ENCODE assay signal across 19 cellular contexts in the genomic region with DNA sequence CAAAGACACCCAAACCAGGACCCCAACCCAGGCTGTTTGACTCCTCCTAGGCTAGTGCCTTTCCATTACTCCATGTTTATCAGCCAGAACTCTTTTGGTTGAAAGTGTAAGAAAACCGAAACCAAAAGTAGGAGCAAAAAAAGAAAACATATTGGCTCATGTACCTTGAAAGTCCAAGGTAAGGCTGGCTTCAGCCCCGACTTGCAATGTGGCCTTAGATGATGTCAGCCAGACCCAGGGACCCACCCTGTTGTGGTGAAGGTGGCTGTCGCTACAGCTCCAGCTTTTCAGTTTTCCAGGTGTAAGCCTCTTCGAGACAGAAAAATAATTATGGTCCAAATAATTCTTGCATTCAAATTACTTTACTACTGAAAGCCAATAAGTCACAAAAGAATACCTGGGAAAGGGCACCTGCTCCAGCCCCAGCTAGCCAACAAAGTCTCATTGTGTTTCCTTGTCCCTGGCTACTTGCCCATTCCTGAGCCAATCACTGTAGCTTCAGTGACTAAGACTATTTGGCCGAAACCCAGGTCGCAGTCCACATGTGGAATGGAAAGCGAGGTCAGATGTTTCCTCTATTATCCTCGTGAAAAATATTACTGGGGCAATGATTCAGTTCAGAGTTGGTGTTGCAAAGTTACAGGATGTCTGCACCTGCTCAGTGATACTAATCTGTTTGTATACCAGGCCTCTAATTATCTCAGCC. TPM values are rescaled to one million over a fixed set of nuclear protein-coding genes. Genes with fewer than 3 reads are reported as not detected.
A peak's percentile ranks its signal among the peaks of the same experiment; 100 is the strongest.
DNase-seq lines count a peak whose midpoint lies in the region; ATAC-seq, FAIRE-seq and TF ChIP-seq lines count a peak whose summit lies in the region.
"Had no signal": no experiment of that assay in that cellular context is flagged by ENCODE, and none has a peak within 500 bp of the region (broad histone marks: within the 10 kb centered on the region; RNA-seq: fewer than 3 reads in every experiment).

No MANE protein-coding gene starts in this region.

- H3K79me2 ChIP-seq in PC-3 (ENCODE audit: low read length) = no peaks in the 10 kb centered on the region

- H3K27me3 ChIP-seq in PC-3 (ENCODE audit: low read length) = no peaks in the 10 kb centered on the region
- no peaks in the 10 kb centered on the region for H3K27me3 ChIP-seq in pancreas
- H3K27me3 ChIP-seq in endodermal cell (ENCODE audit: control insufficient read depth, insufficient read depth, low read length, poor library complexity, severe bottlenecking) = no peaks in the 10 kb centered on the region

- H3K4me3 ChIP-seq in PC-3 (ENCODE audit: low read length) = no peak overlapping the region
- H3K4me3 ChIP-seq in epithelial cell of proximal tubule (ENCODE audit: low read depth, low read length) = peak overlapping the region; percentile 5
- H3K4me3 ChIP-seq in pancreas = peak overlapping the region in 2 of 4 donors; percentile 18 to 35
- no peak overlapping the region for H3K4me3 ChIP-seq in endodermal cell (ENCODE audit: low read length)
- H3K4me3 ChIP-seq: lower lobe of right lung had no signal

- H3K4me3 Mint-ChIP-seq in endodermal cell = no peak overlapping the region
- H3K4me3 Mint-ChIP-seq: activated CD4-positive, alpha-beta memory T cell treated with anti-CD3 and anti-CD28 coated beads for 36 hours; activated naive CD8-positive, alpha-beta T cell treated with anti-CD3 and anti-CD28 coated beads, Interleukin-2, amount 10 ng/mL, durations not matched to agents 7 days and 5 days; natural killer cell treated with Interleukin-12 subunit alpha and Interleukin-12 subunit beta and Interleukin-15 and Interleukin-18, amount 100 ng/mL, for 72 hours had no signal

- no TSS peak for BruUV-seq in PC-3 (replicated peaks; lab: Mats Ljungman, UMichigan)

- no peak overlapping the region for H3K27ac Mint-ChIP-seq in endodermal cell
- H3K27ac Mint-ChIP-seq: activated CD4-positive, alpha-beta memory T cell treated with anti-CD3 and anti-CD28 coated beads for 36 hours; activated naive CD8-positive, alpha-beta T cell treated with anti-CD3 and anti-CD28 coated beads, Interleukin-2, amount 10 ng/mL, durations not matched to agents 7 days and 5 days; natural killer cell treated with Interleukin-12 subunit alpha and Interleukin-12 subunit beta and Interleukin-15 and Interleukin-18, amount 100 ng/mL, for 72 hours had no signal

- H3K4me1 ChIP-seq in PC-3 (ENCODE audit: insufficient read depth, low read length) (no peaks in the 10 kb centered on the region), pancreas (peaks cover 11 to 13% (median 12%) of the 10 kb centered on the region in 3 donors), endodermal cell (ENCODE audit: control insufficient read depth, insufficient read depth, low read length) (no peaks in the 10 kb centered on the region)
- H3K4me1 ChIP-seq: lower lobe of right lung had no signal

- peak; percentile 73 for FAIRE-seq in pancreas (lab: Jason Lieb, UNC)

- no peaks in the 10 kb centered on the region for H3K9me2 ChIP-seq in PC-3 (replicated peaks; ENCODE audit: low read length)

- no peak overlapping the region for H2AFZ ChIP-seq in PC-3 (ENCODE audit: low read length)

- POLR2A ChIA-PET in PC-3 (lab: Charles Lee; ENCODE audit: unreplicated experiment) = no interaction called here

- CTCF ChIA-PET in PC-3 (lab: Charles Lee) = no interaction called here

- ATAC-seq in PC-3 = no peak
- ATAC-seq in pancreas = peak; percentile 89 to 95 (median 94)
- ATAC-seq: HCT116; lower lobe of right lung; natural killer cell treated with Interleukin-12 subunit alpha and Interleukin-12 subunit beta and Interleukin-15 and Interleukin-18, amount 100 ng/mL, for 72 hours; Panc1 had no signal

- 7 to 12% methylated on average over 8 of the region's 8 CpGs for WGBS in pancreas, 2 donors
- WGBS in endodermal cell (ENCODE audit: insufficient coverage in 1 of 2, insufficient read length in 1 of 2), 2 experiments = 76 to 82% methylated on average over 6 to 8 of the region's 8 CpGs

- no peak overlapping the region for H3K9ac ChIP-seq in PC-3 (ENCODE audit: low read length)
- no peak overlapping the region for H3K9ac ChIP-seq in endodermal cell (ENCODE audit: extremely low read depth, low read length, poor library complexity, severe bottlenecking)

- H3K27me3 Mint-ChIP-seq in endodermal cell (ENCODE audit: insufficient read depth) = no peaks in the 10 kb centered on the region
- H3K27me3 Mint-ChIP-seq: activated CD4-positive, alpha-beta memory T cell treated with anti-CD3 and anti-CD28 coated beads for 36 hours; activated naive CD8-positive, alpha-beta T cell treated with anti-CD3 and anti-CD28 coated beads, Interleukin-2, amount 10 ng/mL, durations not matched to agents 7 days and 5 days; natural killer cell treated with Interleukin-12 subunit alpha and Interleukin-12 subunit beta and Interleukin-15 and Interleukin-18, amount 100 ng/mL, for 72 hours had no signal

- H3F3A ChIP-seq in PC-3 (ENCODE audit: low read length, unreplicated experiment) = no peaks in the 10 kb centered on the region

- intact Hi-C loops in PC-3 (cut with micrococcal nuclease) (no loop called here), pancreas (cut with DNase I) (no loop called here)

- no peaks in the 10 kb centered on the region for H3K9me3 Mint-ChIP-seq in endodermal cell

- H4K20me1 ChIP-seq in PC-3 (ENCODE audit: low read length) = no peaks in the 10 kb centered on the region

- DNase-seq in ELR (ENCODE audit: low read depth) (peak; percentile 1), PC-3 (peak; percentile 43), epithelial cell of proximal tubule (ENCODE audit: low read depth) (peak; percentile 29), pancreas (peak; percentile 69 to 94 (median 92)), endodermal cell (no peak), putamen (ENCODE audit: low spot score) (no peak), NCI-H524 treated with DMSO at 0.1 percent for 48 hours (lab: John Stamatoyannopoulos, UW) (no peak), NCI-H1930 (lab: John Stamatoyannopoulos, UW) (no peak)
- DNase-seq: activated CD4-positive, alpha-beta memory T cell treated with anti-CD3 and anti-CD28 coated beads for 36 hours; activated naive CD8-positive, alpha-beta T cell treated with anti-CD3 and anti-CD28 coated beads, Interleukin-2, amount 10 ng/mL, durations not matched to agents 7 days and 5 days; effector memory CD4-positive, alpha-beta T cell; lower lobe of right lung; NCI-H2029; NCI-H69; SW 1271 had no signal

- H3K4me1 Mint-ChIP-seq in endodermal cell = peaks cover 4% of the 10 kb centered on the region
- H3K4me1 Mint-ChIP-seq: activated naive CD8-positive, alpha-beta T cell treated with anti-CD3 and anti-CD28 coated beads, Interleukin-2, amount 10 ng/mL, durations not matched to agents 7 days and 5 days had no signal

- TF ChIP-seq CTCF in PC-3 (conservative IDR thresholded peaks at IDR 0.05; ENCODE audit: low read depth, low read length) (no peak), epithelial cell of proximal tubule (conservative IDR thresholded peaks at IDR 0.05; ENCODE audit: low read depth, low read length) (no peak), pancreas (IDR thresholded peaks at IDR 0.05) (no peak), endodermal cell (conservative IDR thresholded peaks at IDR 0.05) (no peak)

- H3K36me3 ChIP-seq in PC-3 (ENCODE audit: low read depth, low read length) = no peaks in the 10 kb centered on the region
- no peaks in the 10 kb centered on the region for H3K36me3 ChIP-seq in pancreas
- no peaks in the 10 kb centered on the region for H3K36me3 ChIP-seq in endodermal cell (ENCODE audit: control insufficient read depth, insufficient read depth, low read length)
- H3K36me3 ChIP-seq: lower lobe of right lung had no signal

- H3K27ac ChIP-seq in PC-3 (ENCODE audit: low read length) (no peak overlapping the region), pancreas (peak overlapping the region; percentile 66 to 90 (median 84)), endodermal cell (ENCODE audit: low read depth, low read length) (no peak overlapping the region)
- H3K27ac ChIP-seq: lower lobe of right lung had no signal

- H3K9me3 ChIP-seq in PC-3 (ENCODE audit: low read length) (no peaks in the 10 kb centered on the region), pancreas (no peaks in the 10 kb centered on the region), endodermal cell (ENCODE audit: control insufficient read depth, low read length) (no peaks in the 10 kb centered on the region)
- H3K9me3 ChIP-seq: lower lobe of right lung had no signal

- no peaks in the 10 kb centered on the region for H3K36me3 Mint-ChIP-seq in endodermal cell (ENCODE audit: low read depth)
- H3K36me3 Mint-ChIP-seq: activated CD4-positive, alpha-beta memory T cell treated with anti-CD3 and anti-CD28 coated beads for 36 hours; activated naive CD8-positive, alpha-beta T cell treated with anti-CD3 and anti-CD28 coated beads, Interleukin-2, amount 10 ng/mL, durations not matched to agents 7 days and 5 days; natural killer cell treated with Interleukin-12 subunit alpha and Interleukin-12 subunit beta and Interleukin-15 and Interleukin-18, amount 100 ng/mL, for 72 hours had no signal

- H3K4me2 ChIP-seq in PC-3 (ENCODE audit: low read length) = no peak overlapping the region

RNA-seq across cellular contexts. Expression of gene DNAH9, which starts 20.7 kb away (rescaled TPM):
- total RNA-seq in PC-3 (2014; rRNA removed) = 0.11 TPM in 1 of 2 replicates, not detected in the other
- 0.07 TPM in 1 of 2 replicates, not detected in the other for total RNA-seq in epithelial cell of proximal tubule
- 1 to 10 TPM in 5 of 6 donors, under 1 TPM in 1; 0.56 to 2.4 (median 1.3) TPM for total RNA-seq in pancreas
- 1 to 10 TPM in 1 of 2 donors, under 1 TPM in 1; 0.53 to 2.1 TPM for polyA plus RNA-seq in pancreas
- 1 to 10 TPM in 1 of 2 donors, under 1 TPM in 1; 0.64 to 1.2 TPM for total RNA-seq in endodermal cell
- 1.5 TPM for polyA plus RNA-seq in endodermal cell (2013, experiment 1 of 2)
- 2.0 TPM for polyA plus RNA-seq in endodermal cell (2013, experiment 2 of 2)
- total RNA-seq: activated CD4-positive, alpha-beta memory T cell treated with anti-CD3 and anti-CD28 coated beads for 36 hours; activated naive CD8-positive, alpha-beta T cell treated with anti-CD3 and anti-CD28 coated beads, Interleukin-2, amount 10 ng/mL, durations not matched to agents 7 days and 5 days; fibroblast of villous mesenchyme; natural killer cell treated with Interleukin-12 subunit alpha and Interleukin-12 subunit beta and Interleukin-15 and Interleukin-18, amount 100 ng/mL, for 72 hours had no signal

Comparison
In these comparisons a context has a peak if more than half of its experiments do, and no peak if none do; other contexts are left out.
1. DNase-seq: peak in ELR (single experiment), PC-3 (single experiment), epithelial cell of proximal tubule (single experiment) and pancreas (6 of 6); none in endodermal cell (single experiment), putamen (single experiment), NCI-H524 treated with DMSO at 0.1 percent for 48 hours (single experiment) and NCI-H1930 (0 of 2).
2. H3K27ac ChIP-seq: peak in pancreas (4 of 4); none in PC-3 (single experiment) and endodermal cell (single experiment).